Comparison of ENCODE assay signal across 15 cellular contexts in genomic region chr15:99115300-99116215, GRCh38.
"Had no signal": no experiment of that assay in that cellular context is flagged by ENCODE, and none has a peak within 500 bp of the region (broad histone marks: within the 10 kb centered on the region; RNA-seq: fewer than 3 reads in every experiment).

No MANE protein-coding gene starts in this region.

- H3K27ac ChIP-seq: neutrophil, SJCRH30, thyroid gland had no signal

- H3K4me3 ChIP-seq: SJCRH30, thyroid gland had no signal

- H3K9me3 ChIP-seq: neutrophil, SJCRH30, thyroid gland had no signal

- ATAC-seq: activated CD4-positive, CD25-positive, alpha-beta regulatory T cell treated with anti-CD3 and anti-CD28 coated beads, Interleukin-2, amount 50 U/mL, for 24 hours; stimulated activated naive CD8-positive, alpha-beta T cell treated with anti-CD3 and anti-CD28 coated beads, Interleukin-15, amount 100 ng/mL, for 72 hours had no signal

- H3K36me3 ChIP-seq: neutrophil, thyroid gland had no signal

- DNase-seq: activated CD4-positive, alpha-beta T cell treated with anti-CD3 and anti-CD28 coated beads, Interleukin-2, amount 50 U/mL, for 4 hours; activated naive CD4-positive, alpha-beta T cell treated with anti-CD3 and anti-CD28 coated beads, Interleukin-2, amount 50 U/mL, for 16 hours; activated T-cell treated with anti-CD3 and anti-CD28 coated beads, Interleukin-2, amount 50 U/mL, for 1 hour; cerebellar nuclear complex; endodermal cell; foreskin fibroblast; islet precursor cell; naive B cell; SJCRH30; stimulated activated CD4-positive, alpha-beta T cell treated with anti-CD3 and anti-CD28 coated beads, Interleukin-2, amount 100 ng/mL, for 48 hours; stimulated activated CD8-positive, alpha-beta memory T cell treated with anti-CD3 and anti-CD28 coated beads, Interleukin-4, amount 100 ng/mL, for 48 hours; stimulated activated naive CD8-positive, alpha-beta T cell treated with anti-CD3 and anti-CD28 coated beads, Interleukin-15, amount 100 ng/mL, for 72 hours; thyroid gland had no signal

- H3K27me3 ChIP-seq: SJCRH30, thyroid gland had no signal

- H3K4me1 ChIP-seq: SJCRH30, thyroid gland had no signal
